ENCODE assay signal across 11 cellular contexts in genomic region chr9:90002299-90003045, GRCh38.
DNase-seq lines count a peak whose midpoint lies in the region; ATAC-seq, FAIRE-seq and TF ChIP-seq lines count a peak whose summit lies in the region.
"Had no signal": no experiment of that assay in that cellular context is flagged by ENCODE, and none has a peak within 500 bp of the region (broad histone marks: within the 10 kb centered on the region; RNA-seq: fewer than 3 reads in every experiment).

No MANE protein-coding gene starts in this region.

- no peaks in the 10 kb centered on the region for H3K36me3 ChIP-seq in lower lobe of right lung
- H3K36me3 ChIP-seq in suprapubic skin: no peaks in the 10 kb centered on the region

- DNase-seq in NCI-H2227 (lab: John Stamatoyannopoulos, UW; ENCODE audit: unreplicated experiment) (peak; percentile 15), NCI-H2227 treated with DMSO at 0.1 percent for 48 hours (lab: John Stamatoyannopoulos, UW) (no peak), lower lobe of right lung (no peak), suprapubic skin (ENCODE audit: low spot score in 2 of 2) (peak in 1 of 2 donors; percentile 45), RCC 7860 (ENCODE audit: low spot score) (no peak), G401 (ENCODE audit: low spot score) (no peak)
- no peak for DNase-seq in stimulated activated CD4-positive, alpha-beta T cell treated with anti-CD3 and anti-CD28 coated beads, Interleukin-1b, Interleukin-23, amount 100 ng/mL, for 48 hours
- DNase-seq: ACHN, IMR-90 had no signal

- TF ChIP-seq CTCF in VCaP (conservative IDR thresholded peaks at IDR 0.05) (no peak), lower lobe of right lung (IDR thresholded peaks at IDR 0.05) (no peak), suprapubic skin (IDR thresholded peaks at IDR 0.05) (no peak)

- H3K9me3 ChIP-seq in lower lobe of right lung (no peaks in the 10 kb centered on the region), suprapubic skin (no peaks in the 10 kb centered on the region)

- WGBS in suprapubic skin: 32% methylated on average over 7 of the region's 7 CpGs

- H3K4me3 ChIP-seq in lower lobe of right lung (no peak overlapping the region), suprapubic skin (no peak overlapping the region)

- intact Hi-C loops in lower lobe of right lung (cut with DNase I): no loop called here

- TF ChIP-seq EP300 in suprapubic skin (IDR thresholded peaks at IDR 0.05): no peak

- H3K4me1 ChIP-seq in lower lobe of right lung (peaks cover 48% of the 10 kb centered on the region), suprapubic skin (peaks cover 51% of the 10 kb centered on the region)

- FAIRE-seq in RCC 7860 (lab: Jason Lieb, UNC): no peak

- H3K27ac ChIP-seq in VCaP: peak overlapping the region; percentile 99
- H3K27ac ChIP-seq in lower lobe of right lung: peak overlapping the region; percentile 4
- peak overlapping the region; percentile 19 for H3K27ac ChIP-seq in suprapubic skin

- ATAC-seq in lower lobe of right lung: no peak
- ATAC-seq: HCT116 had no signal

- TF ChIP-seq POLR2A in suprapubic skin (IDR thresholded peaks at IDR 0.05): no peak

- in situ Hi-C loops in G401 (cut with HindIII; ENCODE audit: low sequenced_read_pairs): no loop called here

- no peaks in the 10 kb centered on the region for H3K27me3 ChIP-seq in lower lobe of right lung (ENCODE audit: low read depth)
- H3K27me3 ChIP-seq in suprapubic skin: no peaks in the 10 kb centered on the region

Comparison
In these comparisons a context has a peak if more than half of its experiments do, and no peak if none do; other contexts are left out.
1. H3K27ac ChIP-seq: peak in every context shown above with its lines; median percentile 99 in VCaP; 19 in suprapubic skin; 4 in lower lobe of right lung.